Comparison of ENCODE assay signal across 31 cellular contexts in genomic region chr3:46681387-46681786, GRCh38. TPM values are rescaled to one million over a fixed set of nuclear protein-coding genes. Genes with fewer than 3 reads are reported as not detected.
"Had no signal": no experiment of that assay in that cellular context is flagged by ENCODE, and none has a peak within 500 bp of the region (broad histone marks: within the 10 kb centered on the region; RNA-seq: fewer than 3 reads in every experiment).

No MANE protein-coding gene starts in this region.

- FAIRE-seq: colon, endometrium, islet of Langerhans had no signal

- H3K4me1 ChIP-seq: left lung, lower lobe of right lung, parathyroid adenoma, right lobe of liver, suprapubic skin, vagina had no signal

- H3K9me3 Mint-ChIP-seq: effector memory CD8-positive, alpha-beta T cell; natural killer cell; stimulated activated naive CD8-positive, alpha-beta T cell treated with anti-CD3 and anti-CD28 coated beads, Interleukin-15, amount 100 ng/mL, for 72 hours had no signal

- H3K79me2 ChIP-seq: parathyroid adenoma had no signal

- H3K27ac ChIP-seq: esophagus squamous epithelium, left lung, lower lobe of right lung, neutrophil, parathyroid adenoma, right lobe of liver, suprapubic skin, vagina had no signal

- H3K36me3 ChIP-seq: neutrophil, right lobe of liver had no signal

- DNase-seq: dermis blood vessel endothelial cell; effector memory CD8-positive, alpha-beta T cell; erythroblast; esophagus squamous epithelium; foreskin melanocyte; glutamatergic neuron; heart right ventricle; hippocampal formation; left cardiac atrium; left lung; lower lobe of right lung; natural killer cell; right lobe of liver; stimulated activated CD4-positive, alpha-beta T cell treated with anti-CD3 and anti-CD28 coated beads, Interleukin-12 subunit alpha, Interleukin-12 subunit beta, amount 100 ng/mL, for 4 hours; stimulated activated CD4-positive, alpha-beta T cell treated with anti-CD3 and anti-CD28 coated beads, Interleukin-1b, Interleukin-23, amount 100 ng/mL, for 48 hours; stimulated activated CD4-positive, alpha-beta T cell treated with anti-CD3 and anti-CD28 coated beads, Interleukin-4, amount 100 ng/mL, for 1 hour; stimulated activated CD8-positive, alpha-beta memory T cell treated with anti-CD3 and anti-CD28 coated beads, Interleukin-4, amount 100 ng/mL, for 48 hours; stimulated activated naive CD4-positive, alpha-beta T cell; stimulated activated naive CD8-positive, alpha-beta T cell treated with anti-CD3 and anti-CD28 coated beads, Interleukin-15, amount 100 ng/mL, for 72 hours; trophoblast cell had no signal

- H3K4me3 ChIP-seq: esophagus squamous epithelium, heart right ventricle, left lung, lower lobe of right lung, right lobe of liver, smooth muscle cell, suprapubic skin, vagina had no signal

- H3K27me3 Mint-ChIP-seq: stimulated activated naive CD8-positive, alpha-beta T cell treated with anti-CD3 and anti-CD28 coated beads, Interleukin-15, amount 100 ng/mL, for 72 hours had no signal

- H3K27me3 ChIP-seq: esophagus squamous epithelium, heart right ventricle, left lung, neutrophil, right lobe of liver, suprapubic skin, vagina had no signal

- H3K9me3 ChIP-seq: esophagus squamous epithelium, heart right ventricle, left lung, lower lobe of right lung, neutrophil, right lobe of liver, suprapubic skin, vagina had no signal

- H3K4me1 Mint-ChIP-seq: natural killer cell; stimulated activated naive CD8-positive, alpha-beta T cell treated with anti-CD3 and anti-CD28 coated beads, Interleukin-15, amount 100 ng/mL, for 72 hours had no signal

- H2AFZ ChIP-seq: parathyroid adenoma had no signal

- H3K4me3 Mint-ChIP-seq: effector memory CD8-positive, alpha-beta T cell; natural killer cell; stimulated activated naive CD8-positive, alpha-beta T cell treated with anti-CD3 and anti-CD28 coated beads, Interleukin-15, amount 100 ng/mL, for 72 hours had no signal

- H3K4me2 ChIP-seq: smooth muscle cell had no signal

- H3K36me3 Mint-ChIP-seq: natural killer cell had no signal

- H3K9ac ChIP-seq: parathyroid adenoma had no signal

- ATAC-seq: effector memory CD8-positive, alpha-beta T cell; left lung; lower lobe of right lung; natural killer cell; right lobe of liver; stimulated activated naive CD8-positive, alpha-beta T cell treated with anti-CD3 and anti-CD28 coated beads, Interleukin-15, amount 100 ng/mL, for 72 hours had no signal

- H3K27ac Mint-ChIP-seq: effector memory CD8-positive, alpha-beta T cell; natural killer cell; progenitor cell of endocrine pancreas had no signal

RNA-seq across cellular contexts. Expression of gene TMIE, which starts 19.8 kb away (rescaled TPM):
- total RNA-seq: natural killer cell had no signal
- polyA plus RNA-seq: neural cell had no signal

RNA-seq across cellular contexts. Expression of gene PRSS50, which starts 36.3 kb away (rescaled TPM):
- total RNA-seq: dermis blood vessel endothelial cell, left cardiac atrium, mesenteric fat pad, suprapubic skin, vagina had no signal
- polyA plus RNA-seq: neural cell had no signal
